16 cellular contexts compared by ENCODE assay signal in genomic region chr19:43162261-43162660, GRCh38. TPM values are rescaled to one million over a fixed set of nuclear protein-coding genes. Genes with fewer than 3 reads are reported as not detected.
"Had no signal": no experiment of that assay in that cellular context is flagged by ENCODE, and none has a peak within 500 bp of the region (broad histone marks: within the 10 kb centered on the region; RNA-seq: fewer than 3 reads in every experiment).

No MANE protein-coding gene starts in this region.

RNA-seq across cellular contexts. Expression of gene PSG5, which starts 24.1 kb away (rescaled TPM):
- total RNA-seq: natural killer cell treated with Interleukin-12 subunit alpha and Interleukin-12 subunit beta and Interleukin-15 and Interleukin-18, amount 100 ng/mL, for 72 hours; neural crest cell; omental fat pad; osteocyte; posterior vena cava; prostate gland; pulmonary artery endothelial cell; right atrium auricular region; sciatic nerve; smooth muscle cell; spleen; testis; transverse colon; upper lobe of left lung; ureter; vagina had no signal
- polyA plus RNA-seq: smooth muscle cell, spleen had no signal

RNA-seq across cellular contexts. Expression of gene PSG4, which starts 43.2 kb away (rescaled TPM):
- total RNA-seq: natural killer cell treated with Interleukin-12 subunit alpha and Interleukin-12 subunit beta and Interleukin-15 and Interleukin-18, amount 100 ng/mL, for 72 hours; neural crest cell; omental fat pad; osteocyte; posterior vena cava; pulmonary artery endothelial cell; right atrium auricular region; sciatic nerve; smooth muscle cell; spleen; transverse colon; upper lobe of left lung had no signal
- polyA plus RNA-seq: smooth muscle cell, spleen had no signal
